In the genomic region with DNA sequence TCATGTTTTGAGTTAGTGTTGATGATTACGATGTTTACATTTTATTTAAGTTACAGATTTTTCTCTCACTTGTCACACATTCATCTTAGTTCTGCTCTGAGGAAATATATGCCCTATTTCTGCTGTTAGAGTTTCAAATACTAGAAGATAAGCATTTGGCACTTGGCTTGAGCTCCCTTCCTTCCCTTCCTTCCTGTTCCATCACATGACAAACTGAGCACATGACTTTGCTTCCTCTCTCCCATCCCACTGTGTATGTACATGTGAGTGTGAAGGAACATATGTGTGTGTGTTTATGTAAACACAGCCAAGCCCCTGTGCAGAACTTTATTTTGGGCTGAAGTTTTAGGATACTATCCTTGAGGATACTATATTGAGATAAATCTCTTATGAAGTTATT, we compare ENCODE assay signal across 1 cellular context.
TF ChIP-seq lines count a peak whose summit lies in the region.

No MANE protein-coding gene starts in this region.

TF ChIP-seq in A549, 52 proteins besides CTCF, POLR2A, EP300 and RAD21 (continued from another document):
- no peak for TF ChIP-seq NR3C1 (IDR thresholded peaks at IDR 0.05)
- no peak for TF ChIP-seq ZNF302 (CRISPR knock-in tag; IDR thresholded peaks at IDR 0.05)
- TF ChIP-seq MAZ (IDR thresholded peaks at IDR 0.05; ENCODE audit: borderline replicate concordance, low read depth, low read length): no peak
